ENCODE assay signal across 14 cellular contexts in the genomic region with DNA sequence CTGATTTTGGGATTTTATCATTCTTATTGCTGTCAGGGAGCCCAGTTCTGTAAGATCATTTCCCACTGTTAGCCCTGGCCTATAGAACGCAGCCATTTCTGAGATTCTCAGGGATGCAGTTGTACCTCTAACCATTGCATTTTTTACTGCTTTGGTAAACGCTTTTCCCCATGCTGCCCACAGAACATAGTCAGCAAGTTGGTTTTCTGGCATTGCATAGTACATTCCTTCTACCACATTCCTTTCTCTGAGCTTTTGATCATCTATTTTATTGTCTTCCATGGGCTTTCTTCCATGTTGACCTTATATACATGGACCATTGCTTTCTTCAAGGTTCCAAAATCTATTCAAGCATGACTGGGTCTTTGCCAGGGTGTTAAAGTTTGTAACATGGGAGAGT.
"Had no signal": no experiment of that assay in that cellular context is flagged by ENCODE, and none has a peak within 500 bp of the region (broad histone marks: within the 10 kb centered on the region; RNA-seq: fewer than 3 reads in every experiment).

No MANE protein-coding gene starts in this region.

- H3K36me3 Mint-ChIP-seq: activated naive CD4-positive, alpha-beta T cell treated with anti-CD3 and anti-CD28 coated beads, Interleukin-2, amount 10 ng/mL, durations not matched to agents 7 days and 5 days; mesothelial cell of epicardium; type B pancreatic cell had no signal

- H3K27ac Mint-ChIP-seq: activated B cell treated with CpG ODN at 0.5 μM for 24 hours; activated naive CD4-positive, alpha-beta T cell treated with anti-CD3 and anti-CD28 coated beads, Interleukin-2, amount 10 ng/mL, durations not matched to agents 7 days and 5 days; activated T-helper 2 cell treated with anti-CD3 and anti-CD28 coated beads, Interferon-gamma antibody, Interleukin-2, Interleukin-4, amounts not matched to agents 10 μg/mL and 5 μg/mL and 100 μg/mL, durations not matched to agents 14 hours and 24 hours and 36 hours; mesothelial cell of epicardium; type B pancreatic cell had no signal

- DNase-seq: activated B cell treated with CpG ODN at 0.5 μM for 24 hours; activated naive CD4-positive, alpha-beta T cell treated with anti-CD3 and anti-CD28 coated beads, Interleukin-2, amount 10 ng/mL, durations not matched to agents 7 days and 5 days; amniotic stem cell; foreskin keratinocyte; head of caudate nucleus; left ventricle myocardium superior; posterior cingulate gyrus; stimulated activated naive CD4-positive, alpha-beta T cell treated with Interleukin-2 at 50 U/mL for 16 hours; T-helper 2 cell had no signal

- H3K27ac ChIP-seq: esophagus muscularis mucosa, foreskin keratinocyte, right atrium auricular region had no signal

- H3K36me3 ChIP-seq: esophagus muscularis mucosa, right atrium auricular region had no signal

- H3K27me3 ChIP-seq: esophagus muscularis mucosa, foreskin keratinocyte, right atrium auricular region had no signal

- H3K4me3 ChIP-seq: esophagus muscularis mucosa, right atrium auricular region had no signal

- H3K9me3 Mint-ChIP-seq: activated B cell treated with CpG ODN at 0.5 μM for 24 hours; activated T-helper 2 cell treated with anti-CD3 and anti-CD28 coated beads, Interferon-gamma antibody, Interleukin-2, Interleukin-4, amounts not matched to agents 10 μg/mL and 5 μg/mL and 100 μg/mL, durations not matched to agents 14 hours and 24 hours and 36 hours; mesothelial cell of epicardium had no signal

- H3K27me3 Mint-ChIP-seq: activated B cell treated with CpG ODN at 0.5 μM for 24 hours; activated naive CD4-positive, alpha-beta T cell treated with anti-CD3 and anti-CD28 coated beads, Interleukin-2, amount 10 ng/mL, durations not matched to agents 7 days and 5 days had no signal

- H3K4me1 ChIP-seq: esophagus muscularis mucosa, foreskin keratinocyte, right atrium auricular region had no signal

- H3K4me3 Mint-ChIP-seq: activated B cell treated with CpG ODN at 0.5 μM for 24 hours; activated naive CD4-positive, alpha-beta T cell treated with anti-CD3 and anti-CD28 coated beads, Interleukin-2, amount 10 ng/mL, durations not matched to agents 7 days and 5 days; mesothelial cell of epicardium; type B pancreatic cell had no signal

- H3K4me1 Mint-ChIP-seq: activated B cell treated with CpG ODN at 0.5 μM for 24 hours; activated naive CD4-positive, alpha-beta T cell treated with anti-CD3 and anti-CD28 coated beads, Interleukin-2, amount 10 ng/mL, durations not matched to agents 7 days and 5 days had no signal

- ATAC-seq: foreskin keratinocyte, left ventricle myocardium superior had no signal

- H3K9me3 ChIP-seq: esophagus muscularis mucosa, right atrium auricular region had no signal
